ENCODE assay signal across 11 cellular contexts in the genomic region with DNA sequence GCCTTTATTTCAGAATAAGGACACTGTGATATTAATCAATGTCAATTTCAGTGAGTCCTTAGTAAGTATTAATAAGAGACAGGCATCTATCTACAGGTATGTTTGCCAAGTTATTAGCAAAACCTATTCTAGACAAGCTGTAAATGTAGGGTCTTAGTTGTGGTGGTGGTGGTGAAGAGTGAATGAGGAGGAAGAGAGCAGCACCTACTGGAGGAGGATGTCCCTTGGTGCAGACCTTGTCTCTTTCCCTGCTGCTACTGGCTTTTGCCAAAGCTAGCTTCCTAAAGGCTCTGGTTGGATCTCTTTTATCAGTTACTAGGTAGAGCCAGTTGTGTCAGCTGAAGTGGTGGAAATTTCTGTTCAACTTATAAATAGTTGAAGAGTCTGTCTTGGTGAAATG.
A peak's percentile ranks its signal among the peaks of the same experiment; 100 is the strongest.
DNase-seq lines count a peak whose midpoint lies in the region; ATAC-seq and TF ChIP-seq lines count a peak whose summit lies in the region.
"Had no signal": no experiment of that assay in that cellular context is flagged by ENCODE, and none has a peak within 500 bp of the region (broad histone marks: within the 10 kb centered on the region; RNA-seq: fewer than 3 reads in every experiment).

No MANE protein-coding gene starts in this region.

- H3K4me1 Mint-ChIP-seq in dendritic cell treated with granulocyte-macrophage colony-stimulating factor and Interleukin-4, amounts not matched to agents 40 ng/mL and 50 ng/mL, for 4 days (ENCODE audit: low read depth) = peaks cover 20% of the 10 kb centered on the region
- peaks cover 3% of the 10 kb centered on the region for H3K4me1 Mint-ChIP-seq in activated CD4-positive, alpha-beta memory T cell treated with anti-CD3 and anti-CD28 coated beads for 36 hours (ENCODE audit: low read depth)

- H3K27me3 ChIP-seq in AG04450 (ENCODE audit: control insufficient read depth, insufficient read depth, low read length) = no peaks in the 10 kb centered on the region
- H3K27me3 ChIP-seq in stomach = no peaks in the 10 kb centered on the region
- H3K27me3 ChIP-seq: thyroid gland had no signal

- H3K27me3 Mint-ChIP-seq in dendritic cell treated with granulocyte-macrophage colony-stimulating factor and Interleukin-4, amounts not matched to agents 40 ng/mL and 50 ng/mL, for 4 days = peaks cover 5% of the 10 kb centered on the region
- no peaks in the 10 kb centered on the region for H3K27me3 Mint-ChIP-seq in activated CD4-positive, alpha-beta memory T cell treated with anti-CD3 and anti-CD28 coated beads for 36 hours

- POLR2A ChIA-PET in AG04450 (lab: Yijun Ruan, JAX) = no interaction called here
- POLR2A ChIA-PET in activated CD4-positive, alpha-beta memory T cell treated with anti-CD3 and anti-CD28 coated beads for 36 hours (lab: Charles Lee) = no interaction called here

- intact Hi-C loops in dendritic cell treated with granulocyte-macrophage colony-stimulating factor and Interleukin-4, amounts not matched to agents 40 ng/mL and 50 ng/mL, for 4 days (cut with micrococcal nuclease) = no loop called here
- intact Hi-C loops in activated CD4-positive, alpha-beta memory T cell treated with anti-CD3 and anti-CD28 coated beads for 36 hours (cut with micrococcal nuclease) = loop anchor here (2.0 kb wide), 1 partner anchor 471 kb away; no protein-coding TSS in a partner anchor
- intact Hi-C loops in stomach (cut with DNase I; ENCODE audit: low total_unique reads) = no loop called here

- CTCF ChIA-PET in AG04450 (lab: Charles Lee) = no interaction called here
- CTCF ChIA-PET in activated CD4-positive, alpha-beta memory T cell treated with anti-CD3 and anti-CD28 coated beads for 36 hours (lab: Charles Lee) = interaction anchor here (1.1 to 1.4 kb wide), 2 partner anchors 10 to 14 kb away, joined by 3 read pairs; no protein-coding TSS in a partner anchor

- H3K4me3 ChIP-seq in AG04450 (ENCODE audit: low read depth, low read length) = no peak overlapping the region
- no peak overlapping the region for H3K4me3 ChIP-seq in stomach
- H3K4me3 ChIP-seq: thyroid gland had no signal

- DNase-seq in AG04450 (ENCODE audit: low read depth, low spot score) (no peak), stomach (no peak), HK-2 (ENCODE audit: unreplicated experiment) (no peak), NCI-H2107 treated with DMSO at 0.1 percent for 48 hours (lab: John Stamatoyannopoulos, UW; ENCODE audit: unreplicated experiment) (no peak)
- no peak for DNase-seq in activated CD4-positive, alpha-beta memory T cell treated with anti-CD3 and anti-CD28 coated beads for 36 hours
- DNase-seq: activated CD4-positive, alpha-beta T cell treated with anti-CD3 and anti-CD28 coated beads for 1 hour; effector CD8-positive, alpha-beta T cell; thyroid gland had no signal

- no peaks in the 10 kb centered on the region for H3K4me1 ChIP-seq in stomach
- H3K4me1 ChIP-seq: thyroid gland had no signal

- no peak overlapping the region for H3K4me3 Mint-ChIP-seq in dendritic cell treated with granulocyte-macrophage colony-stimulating factor and Interleukin-4, amounts not matched to agents 40 ng/mL and 50 ng/mL, for 4 days
- no peak overlapping the region for H3K4me3 Mint-ChIP-seq in activated CD4-positive, alpha-beta memory T cell treated with anti-CD3 and anti-CD28 coated beads for 36 hours

- H3K27ac ChIP-seq in AG04450 (ENCODE audit: low read depth, low read length) (no peak overlapping the region), stomach (no peak overlapping the region)
- H3K27ac ChIP-seq: thyroid gland had no signal

- H3K27ac Mint-ChIP-seq in dendritic cell treated with granulocyte-macrophage colony-stimulating factor and Interleukin-4, amounts not matched to agents 40 ng/mL and 50 ng/mL, for 4 days = peak overlapping the region; percentile 41
- no peak overlapping the region for H3K27ac Mint-ChIP-seq in activated CD4-positive, alpha-beta memory T cell treated with anti-CD3 and anti-CD28 coated beads for 36 hours

- no peak for TF ChIP-seq EP300 in stomach (IDR thresholded peaks at IDR 0.05)

- peak; percentile 29; the same call in 1 of the 2 replicates for TF ChIP-seq CTCF in AG04450 (IDR thresholded peaks at IDR 0.05; ENCODE audit: low read depth, low read length)
- peak in 2 of 7 experiments; percentile 6 to 10 for TF ChIP-seq CTCF in stomach (IDR thresholded peaks at IDR 0.05)

- TF ChIP-seq POLR2A in stomach (IDR thresholded peaks at IDR 0.05) = no peak

- no peaks in the 10 kb centered on the region for H3K9me3 Mint-ChIP-seq in dendritic cell treated with granulocyte-macrophage colony-stimulating factor and Interleukin-4, amounts not matched to agents 40 ng/mL and 50 ng/mL, for 4 days
- H3K9me3 Mint-ChIP-seq in activated CD4-positive, alpha-beta memory T cell treated with anti-CD3 and anti-CD28 coated beads for 36 hours = no peaks in the 10 kb centered on the region

- H3K36me3 ChIP-seq in stomach = no peaks in the 10 kb centered on the region
- H3K36me3 ChIP-seq: thyroid gland had no signal

- H3K9me3 ChIP-seq in AG04450 (ENCODE audit: control insufficient read depth, insufficient read depth, low read length) (no peaks in the 10 kb centered on the region), stomach (no peaks in the 10 kb centered on the region)
- H3K9me3 ChIP-seq: thyroid gland had no signal

- ATAC-seq in GM18907 (IDR thresholded peaks at IDR 0.05; ENCODE audit: unreplicated experiment) (peak; percentile 81), HG03558 (IDR thresholded peaks at IDR 0.05; ENCODE audit: extremely low read depth, unreplicated experiment) (peak; percentile 40)

- H3K36me3 Mint-ChIP-seq in dendritic cell treated with granulocyte-macrophage colony-stimulating factor and Interleukin-4, amounts not matched to agents 40 ng/mL and 50 ng/mL, for 4 days (ENCODE audit: low read depth) = no peaks in the 10 kb centered on the region
- H3K36me3 Mint-ChIP-seq in activated CD4-positive, alpha-beta memory T cell treated with anti-CD3 and anti-CD28 coated beads for 36 hours = no peaks in the 10 kb centered on the region
